In genomic region chr4:73341454-73341853, GRCh38 we compare ENCODE assay signal across 8 cellular contexts.
DNase-seq lines count a peak whose midpoint lies in the region; ATAC-seq, FAIRE-seq and TF ChIP-seq lines count a peak whose summit lies in the region.

No MANE protein-coding gene starts in this region.

- POLR2A ChIA-PET in MCF 10A (lab: Yijun Ruan, JAX) = interaction anchor here (0.7 to 2.9 kb wide), 4 partner anchors 96 to 309 kb away, joined by 3 to 7 read pairs (median 4); no protein-coding TSS in a partner anchor
- POLR2A ChIA-PET in HepG2 (lab: Yijun Ruan, JAX) = interaction anchor here (1.0 to 2.0 kb wide), 11 partner anchors 56 to 109 kb away, joined by 3 to 11 read pairs (median 5); partner anchors contain the start of gene ALB

- peak overlapping the region; percentile 57 for H3K4me2 ChIP-seq in HepG2 (ENCODE audit: low read depth, low read length)

- no peaks in the 10 kb centered on the region for H3K4me1 ChIP-seq in heart left ventricle
- peaks cover 68% of the 10 kb centered on the region for H3K4me1 ChIP-seq in HepG2 (ENCODE audit: insufficient read depth, low read length)

- BruUV-seq in MCF 10A (replicated peaks; lab: Mats Ljungman, UMichigan) = no TSS peak
- no TSS peak for BruUV-seq in HepG2 (replicated peaks; lab: Mats Ljungman, UMichigan)

- no peak overlapping the region for H3K4me3 Mint-ChIP-seq in MCF 10A (ENCODE audit: unreplicated experiment)

- peak overlapping the region; percentile 45 for H3K9ac ChIP-seq in HepG2 (ENCODE audit: insufficient read depth, low read depth, low read length)

- peaks cover 41% of the 10 kb centered on the region for H3K79me2 ChIP-seq in HepG2 (ENCODE audit: insufficient read depth, low read length)

- CTCF ChIA-PET in MCF 10A (lab: Yijun Ruan, JAX) (interaction anchor here (0.5 to 9.0 kb wide), 52 partner anchors 9 to 523 kb away, joined by 3 to 162 read pairs (median 4); no protein-coding TSS in a partner anchor), HepG2 (lab: Yijun Ruan, JAX; ENCODE audit: low intra/inter-chr PET ratio, low total read pairs) (interaction anchor here (0.9 to 4.7 kb wide), 5 partner anchors 30 to 107 kb away, joined by 3 to 138 read pairs (median 5); no protein-coding TSS in a partner anchor)

- H3K4me1 Mint-ChIP-seq in MCF 10A (ENCODE audit: insufficient read depth, unreplicated experiment) = no peaks in the 10 kb centered on the region

- ATAC-seq in heart left ventricle (peak in 2 of 4 donors; percentile 39 to 42), Right ventricle myocardium superior (ENCODE audit: poor library complexity) (no peak), HG03354 (IDR thresholded peaks at IDR 0.05; ENCODE audit: poor library complexity, severe bottlenecking, unreplicated experiment) (peak; percentile 80), HepG2 (peak; percentile 83)

- no peak overlapping the region for H3K27ac Mint-ChIP-seq in MCF 10A (ENCODE audit: low read depth, unreplicated experiment)

- DNase-seq in heart left ventricle (no peak), Right ventricle myocardium superior (no peak), NCI-H526 (lab: John Stamatoyannopoulos, UW) (peak; percentile 52 to 75), MCF 10A (ENCODE audit: unreplicated experiment) (peak; percentile 72), HepG2 (ENCODE audit: low spot score) (peak; percentile 85), GOT3 (lab: John Stamatoyannopoulos, UW) (no peak)
- DNase-seq in activated T-cell treated with anti-CD3 and anti-CD28 coated beads, Interleukin-2, amount 50 U/mL, for 1 hour = no peak

- peaks cover 0 to 3% (median 0%) of the 10 kb centered on the region in 9 donors for H3K27me3 ChIP-seq in heart left ventricle
- no peaks in the 10 kb centered on the region for H3K27me3 ChIP-seq in HepG2 (ENCODE audit: control insufficient read depth in 1 of 2, insufficient read depth in 2 of 2, low read length in 2 of 2)

- H3K27ac ChIP-seq in heart left ventricle (no peak overlapping the region), HepG2 (ENCODE audit: extremely low read length, insufficient read depth, low read length) (peak overlapping the region; percentile 91)

- peaks cover 4% of the 10 kb centered on the region for H3K9me3 Mint-ChIP-seq in MCF 10A (ENCODE audit: unreplicated experiment)

- no peaks in the 10 kb centered on the region for H3K9me3 ChIP-seq in heart left ventricle
- no peaks in the 10 kb centered on the region for H3K9me3 ChIP-seq in HepG2 (ENCODE audit: low read length)

- H4K20me1 ChIP-seq in HepG2 (ENCODE audit: insufficient read depth, low read length) = no peaks in the 10 kb centered on the region

- in situ Hi-C loops in HepG2 (cut with HindIII; ENCODE audit: extremely low pct_ligation_motif_present, low pct_unique_long_range_greater_than_20kb) = loop anchor here (5.0 to 25.0 kb wide), 3 partner anchors 66 to 246 kb away; no protein-coding TSS in a partner anchor

- H3K27me3 Mint-ChIP-seq in MCF 10A (ENCODE audit: insufficient read depth, unreplicated experiment) = no peaks in the 10 kb centered on the region

- peak; percentile 95 for TF ChIP-seq RAD21 in HepG2 (CRISPR knock-in tag; IDR thresholded peaks at IDR 0.05)

- intact Hi-C loops in heart left ventricle (cut with DNase I) = loop anchor here in 4 of 10 donors (5.0 to 10.0 kb wide), 2 partner anchors 311 to 313 kb away; no protein-coding TSS in a partner anchor
- intact Hi-C loops in Right ventricle myocardium superior (cut with DNase I) = no loop called here
- intact Hi-C loops in MCF 10A (cut with micrococcal nuclease) = loop anchor here (1.0 to 10.0 kb wide), 5 partner anchors 91 to 583 kb away; no protein-coding TSS in a partner anchor
- intact Hi-C loops in HepG2 (cut with micrococcal nuclease; ENCODE audit: unreplicated experiment) = loop anchor here (1.0 kb wide), 3 partner anchors 66 to 232 kb away; no protein-coding TSS in a partner anchor

- H2AFZ ChIP-seq in HepG2 (ENCODE audit: low read length) = peak overlapping the region; percentile 76

- WGBS in heart left ventricle, 4 donors = 44 to 50% (median 47%) methylated on average over 4 of the region's 4 CpGs
- 40% methylated on average over 4 of the region's 4 CpGs for WGBS in HepG2 (ENCODE audit: low lambda C conversion rate)

- H3K4me3 ChIP-seq in heart left ventricle = no peak overlapping the region
- peak overlapping the region; percentile 1 to 32 (median 17); a peak in 2 of 6 replicates for H3K4me3 ChIP-seq in HepG2 (replicated peaks in 1 of 3; ENCODE audit: insufficient read depth in 1 of 3, low read depth in 2 of 3, low read length in 3 of 3)

- H3K36me3 Mint-ChIP-seq in MCF 10A (ENCODE audit: insufficient read depth, unreplicated experiment) = no peaks in the 10 kb centered on the region

- FAIRE-seq in HepG2 (lab: Jason Lieb, UNC) = peak; percentile 78

- TF ChIP-seq EP300 in HepG2 (IDR thresholded peaks at IDR 0.05; ENCODE audit: low read depth in 2 of 2, low read length in 2 of 2) = no peak
- no peak for TF ChIP-seq EP300 in HepG2 (CRISPR knock-in tag; IDR thresholded peaks at IDR 0.05; ENCODE audit: borderline replicate concordance)

- TF ChIP-seq CTCF in heart left ventricle (IDR thresholded peaks at IDR 0.05) = peak in 7 of 12 donors; percentile 20 to 52 (median 39)
- peak; percentile 62 for TF ChIP-seq CTCF in MCF 10A (IDR thresholded peaks at IDR 0.05; ENCODE audit: unreplicated experiment)
- peak; percentile 96 for TF ChIP-seq CTCF in HepG2 (CRISPR knock-in tag; IDR thresholded peaks at IDR 0.05)

- H3K36me3 ChIP-seq in heart left ventricle = no peaks in the 10 kb centered on the region
- H3K36me3 ChIP-seq in HepG2 (replicated peaks in 1 of 2; ENCODE audit: control insufficient read depth in 1 of 2, insufficient read depth in 2 of 2, low read length in 2 of 2) = no peaks in the 10 kb centered on the region

- no peak for TF ChIP-seq POLR2A in heart left ventricle (IDR thresholded peaks at IDR 0.05)
- no peak for TF ChIP-seq POLR2A in HepG2 (IDR thresholded peaks at IDR 0.05; ENCODE audit: insufficient read depth in 1 of 2, low read depth in 2 of 2, low read length in 2 of 2)

TF ChIP-seq in HepG2, 621 proteins besides CTCF, POLR2A, EP300 and RAD21 (continues in another document):
- TF ChIP-seq SAP130 (CRISPR knock-in tag; IDR thresholded peaks at IDR 0.05; ENCODE audit: low read depth) (peak; percentile 55; the same call in 1 of the 2 replicates), THAP11 (CRISPR knock-in tag; IDR thresholded peaks at IDR 0.05) (peak; percentile 38; the same call in 1 of the 2 replicates), SP2 (CRISPR knock-in tag; IDR thresholded peaks at IDR 0.05) (no peak), TAF15 (IDR thresholded peaks at IDR 0.05; ENCODE audit: low read depth, low read length, poor library complexity, severe bottlenecking) (no peak), LCORL (IDR thresholded peaks at IDR 0.05) (no peak), LCORL (CRISPR knock-in tag; IDR thresholded peaks at IDR 0.05) (peak; percentile 43; the same call in 1 of the 2 replicates), SNAPC2 (CRISPR knock-in tag; IDR thresholded peaks at IDR 0.05) (peak; percentile 54; the same call in 1 of the 2 replicates), CSRNP2 (CRISPR knock-in tag; conservative IDR thresholded peaks at IDR 0.05; ENCODE audit: low read depth) (no peak), NR2F2 (IDR thresholded peaks at IDR 0.05; ENCODE audit: borderline replicate concordance, low read depth) (peak; percentile 37; the same call in 1 of the 2 replicates), SOX13 (IDR thresholded peaks at IDR 0.05) (no peak), SOX13 (CRISPR knock-in tag; conservative IDR thresholded peaks at IDR 0.05 in 1 of 2, IDR thresholded peaks at IDR 0.05 in 1 of 2) (peak in 1 of 2 experiments; percentile 68; a peak in 2 of 4 replicates), ZNF558 (CRISPR knock-in tag; IDR thresholded peaks at IDR 0.05; ENCODE audit: borderline replicate concordance) (no peak), KDM3A (CRISPR knock-in tag; IDR thresholded peaks at IDR 0.05; ENCODE audit: low read depth) (peak; percentile 69), ZNF333 (CRISPR knock-in tag; IDR thresholded peaks at IDR 0.05; ENCODE audit: borderline replicate concordance) (no peak)
- TF ChIP-seq, protein P1, sequence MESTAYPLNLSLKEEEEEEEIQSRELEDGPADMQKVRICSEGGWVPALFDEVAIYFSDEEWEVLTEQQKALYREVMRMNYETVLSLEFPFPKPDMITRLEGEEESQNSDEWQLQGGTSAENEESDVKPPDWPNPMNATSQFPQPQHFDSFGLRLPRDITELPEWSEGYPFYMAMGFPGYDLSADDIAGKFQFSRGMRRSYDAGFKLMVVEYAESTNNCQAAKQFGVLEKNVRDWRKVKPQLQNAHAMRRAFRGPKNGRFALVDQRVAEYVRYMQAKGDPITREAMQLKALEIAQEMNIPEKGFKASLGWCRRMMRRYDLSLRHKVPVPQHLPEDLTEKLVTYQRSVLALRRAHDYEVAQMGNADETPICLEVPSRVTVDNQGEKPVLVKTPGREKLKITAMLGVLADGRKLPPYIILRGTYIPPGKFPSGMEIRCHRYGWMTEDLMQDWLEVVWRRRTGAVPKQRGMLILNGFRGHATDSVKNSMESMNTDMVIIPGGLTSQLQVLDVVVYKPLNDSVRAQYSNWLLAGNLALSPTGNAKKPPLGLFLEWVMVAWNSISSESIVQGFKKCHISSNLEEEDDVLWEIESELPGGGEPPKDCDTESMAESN (CRISPR knock-in tag; conservative IDR thresholded peaks at IDR 0.05) = 0 out of 2 replicates have a peak, but pooled peaks have one; percentile 48
- TF ChIP-seq, protein P2, sequence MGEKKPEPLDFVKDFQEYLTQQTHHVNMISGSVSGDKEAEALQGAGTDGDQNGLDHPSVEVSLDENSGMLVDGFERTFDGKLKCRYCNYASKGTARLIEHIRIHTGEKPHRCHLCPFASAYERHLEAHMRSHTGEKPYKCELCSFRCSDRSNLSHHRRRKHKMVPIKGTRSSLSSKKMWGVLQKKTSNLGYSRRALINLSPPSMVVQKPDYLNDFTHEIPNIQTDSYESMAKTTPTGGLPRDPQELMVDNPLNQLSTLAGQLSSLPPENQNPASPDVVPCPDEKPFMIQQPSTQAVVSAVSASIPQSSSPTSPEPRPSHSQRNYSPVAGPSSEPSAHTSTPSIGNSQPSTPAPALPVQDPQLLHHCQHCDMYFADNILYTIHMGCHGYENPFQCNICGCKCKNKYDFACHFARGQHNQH (CRISPR knock-in tag; IDR thresholded peaks at IDR 0.05) = 0 out of 2 replicates have a peak, but pooled peaks have one; percentile 40

Comparison
In these comparisons a context has a peak if more than half of its experiments do, and no peak if none do; other contexts are left out.
1. DNase-seq: peak in NCI-H526 (2 of 2), MCF 10A (single experiment) and HepG2 (single experiment); none in heart left ventricle (0 of 5), Right ventricle myocardium superior (single experiment), GOT3 (single experiment) and activated T-cell treated with anti-CD3 and anti-CD28 coated beads, Interleukin-2, amount 50 U/mL, for 1 hour (single experiment).
2. H3K4me3 ChIP-seq: peak in HepG2 (3 of 3); none in heart left ventricle (0 of 12).
3. CTCF ChIP-seq: peak in every context shown above with its lines; median percentile 96 in HepG2; 62 in MCF 10A; 39 in heart left ventricle.